9 cellular contexts compared by ENCODE assay signal in genomic region chr7:66281678-66282593, GRCh38.
DNase-seq lines count a peak whose midpoint lies in the region; ATAC-seq, FAIRE-seq and TF ChIP-seq lines count a peak whose summit lies in the region.
"Had no signal": no experiment of that assay in that cellular context is flagged by ENCODE, and none has a peak within 500 bp of the region (broad histone marks: within the 10 kb centered on the region; RNA-seq: fewer than 3 reads in every experiment).

No MANE protein-coding gene starts in this region.

- FAIRE-seq in H54 (lab: Jason Lieb, UNC), result peak; percentile 97

- H3K27me3 ChIP-seq in heart right ventricle (no peaks in the 10 kb centered on the region), spleen (replicated peaks in 1 of 7) (no peaks in the 10 kb centered on the region)

- intact Hi-C loops in heart right ventricle (cut with DNase I) (no loop called here), spleen (cut with DNase I; ENCODE audit: low total_unique reads) (no loop called here)

- no peak for TF ChIP-seq POLR2A in H54 (IDR thresholded peaks at IDR 0.05; ENCODE audit: low read depth, low read length)
- no peak for TF ChIP-seq POLR2A in spleen (IDR thresholded peaks at IDR 0.05)

- H3K4me3 ChIP-seq in heart right ventricle (no peak overlapping the region), spleen (no peak overlapping the region)

- H3K4me1 ChIP-seq in heart right ventricle (peaks cover 0 to 39% (median 17%) of the 10 kb centered on the region in 9 donors), spleen (peaks cover 0 to 31% (median 11%) of the 10 kb centered on the region in 6 donors)

- TF ChIP-seq CTCF in heart right ventricle (IDR thresholded peaks at IDR 0.05) (no peak), spleen (IDR thresholded peaks at IDR 0.05 in 8 of 11, conservative IDR thresholded peaks at IDR 0.05 in 3 of 11) (no peak), GM10266 (IDR thresholded peaks at IDR 0.05; ENCODE audit: control insufficient read depth, insufficient read depth, low read depth, missing control alignments) (no peak)

- H3K36me3 ChIP-seq in heart right ventricle, result no peaks in the 10 kb centered on the region
- H3K36me3 ChIP-seq in spleen, result no peaks in the 10 kb centered on the region

- DNase-seq in H54 (ENCODE audit: insufficient read length, low spot score), result peak; percentile 44
- DNase-seq in UCSD-AML1 (lab: John Stamatoyannopoulos, UW; ENCODE audit: unreplicated experiment), result peak; percentile 14
- peak in 1 of 2 donors; percentile 20 for DNase-seq in heart right ventricle
- DNase-seq in spleen, result peak; percentile 67
- DNase-seq in GM10266 (ENCODE audit: extremely low spot score), result no peak
- DNase-seq in NCI-H146 treated with DMSO at 0.1 percent for 48 hours (lab: John Stamatoyannopoulos, UW; ENCODE audit: unreplicated experiment), result no peak
- DNase-seq: activated naive CD8-positive, alpha-beta T cell treated with anti-CD3 and anti-CD28 coated beads, Interleukin-2, amount 10 ng/mL, durations not matched to agents 7 days and 5 days had no signal

- WGBS in heart right ventricle, 2 donors, result 49 to 57% methylated on average over 8 of the region's 8 CpGs
- 36 to 63% (median 44%) methylated on average over 8 of the region's 8 CpGs for WGBS in spleen, 5 donors

- H3K9me3 ChIP-seq in heart right ventricle (no peaks in the 10 kb centered on the region), spleen (no peaks in the 10 kb centered on the region)

- ATAC-seq in heart right ventricle (peak in 6 of 8 donors; percentile 25 to 83 (median 60)), HG03460 (IDR thresholded peaks at IDR 0.05; ENCODE audit: unreplicated experiment) (no peak), GM19328 (IDR thresholded peaks at IDR 0.05; ENCODE audit: unreplicated experiment) (no peak)

- H3K27ac ChIP-seq in heart right ventricle, result peak overlapping the region in 7 of 10 donors; percentile 2 to 66 (median 52)
- H3K27ac ChIP-seq in spleen, result peak overlapping the region in 5 of 8 donors; percentile 25 to 72 (median 51)

Comparison
In these comparisons a context has a peak if more than half of its experiments do, and no peak if none do; other contexts are left out.
1. DNase-seq: peak in H54 (single experiment), UCSD-AML1 (single experiment) and spleen (single experiment); none in GM10266 (single experiment) and NCI-H146 treated with DMSO at 0.1 percent for 48 hours (single experiment).
2. ATAC-seq: peak in heart right ventricle (6 of 8); none in HG03460 (single experiment) and GM19328 (single experiment).